In the genomic region with DNA sequence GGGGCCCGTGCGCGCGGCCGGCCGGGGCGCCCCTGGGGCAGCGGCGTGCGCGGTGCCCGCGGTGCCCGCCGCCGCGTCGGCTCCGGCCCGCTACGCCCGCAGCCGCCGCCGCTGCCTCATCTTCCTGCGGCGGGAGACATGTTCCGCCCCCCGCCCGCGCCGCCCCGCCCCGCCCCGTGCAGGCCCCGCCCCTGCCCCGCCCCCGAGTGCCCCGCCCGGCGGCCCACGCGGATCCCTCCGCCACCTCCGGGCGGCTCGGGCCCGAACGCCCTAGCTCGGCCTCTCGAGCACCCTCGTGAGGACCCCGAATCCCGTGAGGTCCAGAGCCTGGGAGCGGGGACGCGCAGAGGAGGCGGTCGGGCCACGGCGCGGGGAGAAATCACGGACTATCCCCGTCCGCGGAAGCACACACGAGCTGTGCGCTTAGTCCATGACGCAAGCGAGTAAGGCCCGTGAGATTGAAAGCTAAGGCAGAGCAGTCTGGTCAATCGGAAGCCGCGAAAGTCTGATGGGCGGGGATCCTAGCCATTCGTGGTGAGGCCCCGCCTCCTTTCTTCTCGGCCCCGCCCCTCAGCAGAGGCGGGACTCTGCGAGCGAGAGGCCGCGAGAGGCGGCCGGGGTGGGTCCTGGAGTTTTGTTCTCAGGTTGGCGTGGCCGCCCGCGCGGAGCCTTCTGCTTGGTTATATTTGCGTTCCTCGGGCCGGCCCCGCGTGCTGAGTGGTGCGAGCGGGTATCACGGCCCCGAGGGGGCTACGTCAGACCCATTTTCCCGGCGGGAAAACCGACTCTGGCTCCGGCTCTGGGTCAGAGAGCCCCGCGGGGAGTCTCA, we compare ENCODE assay signal across 8 cellular contexts. TPM values are rescaled to one million over a fixed set of nuclear protein-coding genes. Genes with fewer than 3 reads are reported as not detected.
A peak's percentile ranks its signal among the peaks of the same experiment; 100 is the strongest.
DNase-seq lines count a peak whose midpoint lies in the region; ATAC-seq lines count a peak whose summit lies in the region.

TCF3 (minus strand) TSS at position 145 of the 829 bp plus-strand sequence. CDS start 2,367 bp downstream, outside the sequence.

- H3K4me1 Mint-ChIP-seq in IgD-negative memory B cell: peaks cover 19 to 33% (median 25%) of the 10 kb centered on the region in 3 donors

- peak within 1 kb of the TSS; percentile 91 to 98 (median 97) for H3K4me3 Mint-ChIP-seq in IgD-negative memory B cell

- peak; percentile 66 for ATAC-seq in GM21529 (IDR thresholded peaks at IDR 0.05; ENCODE audit: unreplicated experiment)

- H3K27me3 Mint-ChIP-seq in IgD-negative memory B cell: no peaks in the 10 kb centered on the region

- H3K9me3 Mint-ChIP-seq in IgD-negative memory B cell: no peaks in the 10 kb centered on the region

- peaks cover 1% of the 10 kb centered on the region for H3K36me3 Mint-ChIP-seq in IgD-negative memory B cell

- H3K27ac Mint-ChIP-seq in IgD-negative memory B cell: peak within 1 kb of the TSS; percentile 98 to 100 (median 100)

- DNase-seq in DMS 273 treated with DMSO at 0.1 percent for 48 hours (lab: John Stamatoyannopoulos, UW) (peak; percentile 93), OCI-M2 (lab: John Stamatoyannopoulos, UW; ENCODE audit: unreplicated experiment) (peak; percentile 81), activated T-cell treated with anti-CD3 and anti-CD28 coated beads for 4 hours (peak; percentile 98), epidermal melanocyte (ENCODE audit: insufficient read length, low spot score) (peak; percentile 100), middle frontal gyrus (ENCODE audit: extremely low spot score, low spot score) (peak; percentile 98)
- DNase-seq in stimulated activated CD8-positive, alpha-beta memory T cell treated with anti-CD3 and anti-CD28 coated beads, Interleukin-2, amount 100 ng/mL, for 48 hours (ENCODE audit: low read depth in 2 of 2): peak; percentile 96 to 97

RNA-seq across cellular contexts. Expression of gene TCF3, which starts in this region (rescaled TPM):
- 28.6 TPM for polyA plus RNA-seq in IgD-negative memory B cell

Comparison
In these comparisons a context has a peak if more than half of its experiments do, and no peak if none do; other contexts are left out.
1. Peak in every context shown above with its lines: DNase-seq and ATAC-seq.